Comparison of ENCODE assay signal across 11 cellular contexts in the genomic region with DNA sequence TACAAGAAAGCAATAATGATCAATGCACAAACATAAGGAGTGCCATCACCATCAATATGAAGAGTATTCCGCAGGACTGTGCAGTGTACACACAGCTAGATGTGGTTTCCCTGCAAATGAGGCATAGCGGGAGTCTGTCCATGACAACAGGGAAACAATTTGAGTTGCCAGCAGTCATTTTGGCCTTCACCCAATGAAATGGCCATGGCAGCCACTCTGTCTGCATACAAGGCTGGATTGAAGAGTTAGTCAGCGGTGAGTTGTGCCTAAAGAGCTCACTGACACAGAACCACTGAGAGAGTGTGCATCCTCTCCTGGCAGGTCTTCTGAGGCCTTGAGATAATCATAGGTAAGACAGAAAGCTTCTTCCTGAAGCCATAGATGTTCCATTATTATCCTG.
DNase-seq lines count a peak whose midpoint lies in the region; ATAC-seq and TF ChIP-seq lines count a peak whose summit lies in the region.
"Had no signal": no experiment of that assay in that cellular context is flagged by ENCODE, and none has a peak within 500 bp of the region (broad histone marks: within the 10 kb centered on the region; RNA-seq: fewer than 3 reads in every experiment).

No MANE protein-coding gene starts in this region.

- H2AFZ ChIP-seq in osteoblast (ENCODE audit: low read length) = peak overlapping the region; percentile 21

- ATAC-seq in stimulated activated naive CD8-positive, alpha-beta T cell treated with anti-CD3 and anti-CD28 coated beads, Interleukin-15, Interleukin-2, amounts not matched to agents 100 U/mL and 50 U/mL, for 24 hours = no peak

- no peaks in the 10 kb centered on the region for H3K9me3 ChIP-seq in osteoblast (ENCODE audit: low read depth, low read length)
- H3K9me3 ChIP-seq in SJCRH30 (replicated peaks) = no peaks in the 10 kb centered on the region
- H3K9me3 ChIP-seq: neutrophil, Peyer's patch had no signal

- peak; percentile 91 for DNase-seq in EH (ENCODE audit: low read depth)
- peak; percentile 78 for DNase-seq in NCI-H69 (lab: John Stamatoyannopoulos, UW)
- DNase-seq in osteoblast (ENCODE audit: insufficient read length, low spot score, missing footprints) = no peak
- no peak for DNase-seq in SJCRH30
- no peak for DNase-seq in stimulated activated naive CD8-positive, alpha-beta T cell treated with anti-CD3 and anti-CD28 coated beads, Interleukin-15, Interleukin-2, amounts not matched to agents 100 U/mL and 50 U/mL, for 24 hours
- no peak for DNase-seq in T-helper 2 cell
- DNase-seq in hepatic stellate cell (ENCODE audit: low spot score) = no peak
- DNase-seq: activated effector memory CD4-positive, alpha-beta T cell treated with anti-CD3 and anti-CD28 coated beads, Interleukin-2, amount 50 U/mL, for 16 hours; Peyer's patch had no signal

- no peaks in the 10 kb centered on the region for H4K20me1 ChIP-seq in osteoblast (ENCODE audit: insufficient read depth, low read length)

- no peaks in the 10 kb centered on the region for H3K79me2 ChIP-seq in osteoblast (ENCODE audit: insufficient read depth, low read length)

- no peaks in the 10 kb centered on the region for H3K27me3 ChIP-seq in osteoblast (ENCODE audit: insufficient read depth, low read length)
- no peaks in the 10 kb centered on the region for H3K27me3 ChIP-seq in SJCRH30
- H3K27me3 ChIP-seq: neutrophil, Peyer's patch had no signal

- H3K27ac ChIP-seq in cingulate gyrus (ENCODE audit: low read depth, low read length) = peak overlapping the region; percentile 10
- H3K27ac ChIP-seq in osteoblast (ENCODE audit: low read depth, low read length) = peak overlapping the region; percentile 50
- H3K27ac ChIP-seq in SJCRH30 = no peak overlapping the region
- H3K27ac ChIP-seq: neutrophil, Peyer's patch had no signal

- H3K4me2 ChIP-seq in osteoblast (ENCODE audit: insufficient read depth, low read length) = peak overlapping the region; percentile 47

- H3K4me1 ChIP-seq in osteoblast (ENCODE audit: insufficient read depth, low read length) (peaks cover 8% of the 10 kb centered on the region), SJCRH30 (no peaks in the 10 kb centered on the region)
- H3K4me1 ChIP-seq: Peyer's patch had no signal

- TF ChIP-seq CTCF in osteoblast (IDR thresholded peaks at IDR 0.05; ENCODE audit: extremely low read depth, low read depth, low read length) = no peak

- H3K36me3 ChIP-seq in osteoblast (ENCODE audit: insufficient read depth, low read length) (no peaks in the 10 kb centered on the region), SJCRH30 (no peaks in the 10 kb centered on the region)
- H3K36me3 ChIP-seq: neutrophil, Peyer's patch had no signal

- H3K4me3 ChIP-seq in osteoblast (ENCODE audit: insufficient read depth, low read length) (no peak overlapping the region), SJCRH30 (no peak overlapping the region)
- H3K4me3 ChIP-seq: Peyer's patch had no signal

Comparison
In these comparisons a context has a peak if more than half of its experiments do, and no peak if none do; other contexts are left out.
1. DNase-seq: peak in EH (single experiment) and NCI-H69 (single experiment); none in osteoblast (single experiment), SJCRH30 (0 of 2), stimulated activated naive CD8-positive, alpha-beta T cell treated with anti-CD3 and anti-CD28 coated beads, Interleukin-15, Interleukin-2, amounts not matched to agents 100 U/mL and 50 U/mL, for 24 hours (single experiment), T-helper 2 cell (0 of 5) and hepatic stellate cell (single experiment).